Comparison of ENCODE assay signal across 20 cellular contexts in genomic region chr2:118244686-118245085, GRCh38.
"Had no signal": no experiment of that assay in that cellular context is flagged by ENCODE, and none has a peak within 500 bp of the region (broad histone marks: within the 10 kb centered on the region; RNA-seq: fewer than 3 reads in every experiment).

No MANE protein-coding gene starts in this region.

- DNase-seq: stimulated activated CD4-positive, alpha-beta T cell treated with anti-CD3 and anti-CD28 coated beads, Interleukin-2, amount 100 ng/mL, for 48 hours; stimulated activated CD4-positive, alpha-beta T cell treated with anti-CD3 and anti-CD28 coated beads, Interleukin-4, amount 100 ng/mL, for 1 hour; stimulated activated CD4-positive, alpha-beta T cell treated with anti-CD3 and anti-CD28 coated beads, Interleukin-4, amount 100 ng/mL, for 24 hours; stimulated activated CD4-positive, alpha-beta T cell treated with anti-CD3 and anti-CD28 coated beads, Interleukin-4, amount 100 ng/mL, for 4 hours; stimulated activated CD8-positive, alpha-beta memory T cell treated with anti-CD3 and anti-CD28 coated beads, Interleukin-4, amount 100 ng/mL, for 48 hours; stimulated activated naive B cell treated with anti-CD40 and anti-IgM and Interleukin-4, amounts not matched to agents 10 μg/mL and 1 μg/mL and 100 μg/mL, for 72 hours; stimulated activated naive CD4-positive, alpha-beta T cell; stimulated activated naive CD4-positive, alpha-beta T cell treated with Interleukin-2 at 50 U/mL for 16 hours; stimulated activated naive CD8-positive, alpha-beta T cell treated with anti-CD3 and anti-CD28 coated beads, Interleukin-15, amount 100 ng/mL, for 72 hours; stimulated activated naive CD8-positive, alpha-beta T cell treated with anti-CD3 and anti-CD28 coated beads, Interleukin-15, Interleukin-2, amounts not matched to agents 100 U/mL and 50 U/mL, for 24 hours; stomach; substantia nigra; testis; thyroid gland; tibial artery; transverse colon; trophoblast cell; upper lobe of left lung; upper lobe of right lung; uterus had no signal
